16 cellular contexts compared by ENCODE assay signal in genomic region chr14:34527591-34527990, GRCh38. TPM values are rescaled to one million over a fixed set of nuclear protein-coding genes. Genes with fewer than 3 reads are reported as not detected.
DNase-seq lines count a peak whose midpoint lies in the region; ATAC-seq, FAIRE-seq and TF ChIP-seq lines count a peak whose summit lies in the region.
"Had no signal": no experiment of that assay in that cellular context is flagged by ENCODE, and none has a peak within 500 bp of the region (broad histone marks: within the 10 kb centered on the region; RNA-seq: fewer than 3 reads in every experiment).

No MANE protein-coding gene starts in this region.

- FAIRE-seq in H54 (lab: Jason Lieb, UNC) = peak; percentile 20
- FAIRE-seq: H1 had no signal

- no peaks in the 10 kb centered on the region for H3K27me3 Mint-ChIP-seq in activated naive CD4-positive, alpha-beta T cell treated with anti-CD3 and anti-CD28 coated beads for 36 hours (ENCODE audit: low read depth)
- no peaks in the 10 kb centered on the region for H3K27me3 Mint-ChIP-seq in activated naive CD4-positive, alpha-beta T cell treated with anti-CD3 and anti-CD28 coated beads, Interleukin-2, amount 10 ng/mL, durations not matched to agents 7 days and 5 days
- H3K27me3 Mint-ChIP-seq in activated B cell treated with CpG ODN at 0.5 μM for 24 hours = no peaks in the 10 kb centered on the region
- H3K27me3 Mint-ChIP-seq in activated naive CD8-positive, alpha-beta T cell treated with anti-CD3 and anti-CD28 coated beads, Interleukin-2, amount 50 U/mL, for 24 hours = no peaks in the 10 kb centered on the region
- H3K27me3 Mint-ChIP-seq: B cell had no signal

- H3K27me3 ChIP-seq in right cardiac atrium (ENCODE audit: control insufficient read depth, insufficient read depth) = no peaks in the 10 kb centered on the region
- H3K27me3 ChIP-seq: BLaER1 treated with 17β-estradiol and CSF1 and Interleukin-3, amounts not matched to agents 10 nM and 100 nM had no signal

- intact Hi-C loops in activated naive CD4-positive, alpha-beta T cell treated with anti-CD3 and anti-CD28 coated beads for 36 hours (cut with micrococcal nuclease) = no loop called here
- intact Hi-C loops in activated B cell treated with CpG ODN at 0.5 μM for 24 hours (cut with micrococcal nuclease) = no loop called here
- intact Hi-C loops in right cardiac atrium (cut with DNase I) = loop anchor here in 2 of 4 donors (10.0 kb wide), 2 partner anchors 63 to 67 kb away; partner anchors contain the start of gene SPTSSA (in 1 of the 2)

- H3K9me3 Mint-ChIP-seq in activated naive CD4-positive, alpha-beta T cell treated with anti-CD3 and anti-CD28 coated beads for 36 hours = no peaks in the 10 kb centered on the region
- no peaks in the 10 kb centered on the region for H3K9me3 Mint-ChIP-seq in activated naive CD4-positive, alpha-beta T cell treated with anti-CD3 and anti-CD28 coated beads, Interleukin-2, amount 10 ng/mL, durations not matched to agents 7 days and 5 days
- H3K9me3 Mint-ChIP-seq in activated B cell treated with CpG ODN at 0.5 μM for 24 hours = no peaks in the 10 kb centered on the region
- no peaks in the 10 kb centered on the region for H3K9me3 Mint-ChIP-seq in activated naive CD8-positive, alpha-beta T cell treated with anti-CD3 and anti-CD28 coated beads, Interleukin-2, amount 50 U/mL, for 24 hours
- H3K9me3 Mint-ChIP-seq: CD8-positive, alpha-beta T cell had no signal

- H3K27ac ChIP-seq in right cardiac atrium (ENCODE audit: low read length) = no peak overlapping the region
- H3K27ac ChIP-seq: BLaER1 treated with 17β-estradiol and CSF1 and Interleukin-3, amounts not matched to agents 10 nM and 100 nM had no signal

- H3K9me3 ChIP-seq in right cardiac atrium (ENCODE audit: control insufficient read depth, low read length) = no peaks in the 10 kb centered on the region
- H3K9me3 ChIP-seq: BLaER1 treated with 17β-estradiol and CSF1 and Interleukin-3, amounts not matched to agents 10 nM and 100 nM; HAP-1 had no signal

- no peak for TF ChIP-seq POLR2A in H54 (IDR thresholded peaks at IDR 0.05; ENCODE audit: low read depth, low read length)

- 93% methylated on average over 1 of the region's 1 CpG for WGBS in right cardiac atrium

- POLR2A ChIA-PET in activated B cell treated with CpG ODN at 0.5 μM for 24 hours (lab: Charles Lee) = no interaction called here

- ATAC-seq in activated B cell treated with CpG ODN at 0.5 μM for 24 hours (ENCODE audit: low read depth) = peak; percentile 37
- ATAC-seq in activated naive CD8-positive, alpha-beta T cell treated with anti-CD3 and anti-CD28 coated beads, Interleukin-2, amount 50 U/mL, for 24 hours = no peak
- ATAC-seq in right cardiac atrium = no peak
- ATAC-seq in HG03521 (IDR thresholded peaks at IDR 0.05; ENCODE audit: unreplicated experiment) = no peak
- ATAC-seq: CD8-positive, alpha-beta T cell had no signal

- H3K36me3 Mint-ChIP-seq in activated naive CD4-positive, alpha-beta T cell treated with anti-CD3 and anti-CD28 coated beads for 36 hours (ENCODE audit: low read depth) = peaks cover 25% of the 10 kb centered on the region
- H3K36me3 Mint-ChIP-seq in activated naive CD4-positive, alpha-beta T cell treated with anti-CD3 and anti-CD28 coated beads, Interleukin-2, amount 10 ng/mL, durations not matched to agents 7 days and 5 days = peaks cover 42% of the 10 kb centered on the region
- peaks cover 67% of the 10 kb centered on the region for H3K36me3 Mint-ChIP-seq in activated B cell treated with CpG ODN at 0.5 μM for 24 hours (ENCODE audit: low read depth)
- H3K36me3 Mint-ChIP-seq in activated naive CD8-positive, alpha-beta T cell treated with anti-CD3 and anti-CD28 coated beads, Interleukin-2, amount 50 U/mL, for 24 hours (ENCODE audit: low read depth) = peaks cover 22% of the 10 kb centered on the region

- peak overlapping the region; percentile 54 for H3K27ac Mint-ChIP-seq in activated naive CD4-positive, alpha-beta T cell treated with anti-CD3 and anti-CD28 coated beads for 36 hours
- H3K27ac Mint-ChIP-seq in activated naive CD4-positive, alpha-beta T cell treated with anti-CD3 and anti-CD28 coated beads, Interleukin-2, amount 10 ng/mL, durations not matched to agents 7 days and 5 days = no peak overlapping the region
- H3K27ac Mint-ChIP-seq in activated B cell treated with CpG ODN at 0.5 μM for 24 hours = no peak overlapping the region
- peak overlapping the region; percentile 27 for H3K27ac Mint-ChIP-seq in activated naive CD8-positive, alpha-beta T cell treated with anti-CD3 and anti-CD28 coated beads, Interleukin-2, amount 50 U/mL, for 24 hours
- H3K27ac Mint-ChIP-seq: B cell; CD8-positive, alpha-beta T cell had no signal

- no peaks in the 10 kb centered on the region for H3K4me1 Mint-ChIP-seq in activated naive CD4-positive, alpha-beta T cell treated with anti-CD3 and anti-CD28 coated beads for 36 hours (ENCODE audit: low read depth)
- no peaks in the 10 kb centered on the region for H3K4me1 Mint-ChIP-seq in activated naive CD4-positive, alpha-beta T cell treated with anti-CD3 and anti-CD28 coated beads, Interleukin-2, amount 10 ng/mL, durations not matched to agents 7 days and 5 days
- H3K4me1 Mint-ChIP-seq in activated B cell treated with CpG ODN at 0.5 μM for 24 hours = no peaks in the 10 kb centered on the region
- no peaks in the 10 kb centered on the region for H3K4me1 Mint-ChIP-seq in activated naive CD8-positive, alpha-beta T cell treated with anti-CD3 and anti-CD28 coated beads, Interleukin-2, amount 50 U/mL, for 24 hours
- H3K4me1 Mint-ChIP-seq: B cell had no signal

- no peak overlapping the region for H3K4me3 Mint-ChIP-seq in activated naive CD4-positive, alpha-beta T cell treated with anti-CD3 and anti-CD28 coated beads for 36 hours
- H3K4me3 Mint-ChIP-seq in activated naive CD4-positive, alpha-beta T cell treated with anti-CD3 and anti-CD28 coated beads, Interleukin-2, amount 10 ng/mL, durations not matched to agents 7 days and 5 days = no peak overlapping the region
- no peak overlapping the region for H3K4me3 Mint-ChIP-seq in activated B cell treated with CpG ODN at 0.5 μM for 24 hours
- no peak overlapping the region for H3K4me3 Mint-ChIP-seq in activated naive CD8-positive, alpha-beta T cell treated with anti-CD3 and anti-CD28 coated beads, Interleukin-2, amount 50 U/mL, for 24 hours
- H3K4me3 Mint-ChIP-seq: B cell; CD8-positive, alpha-beta T cell had no signal

- no peaks in the 10 kb centered on the region for H3K4me1 ChIP-seq in right cardiac atrium (ENCODE audit: control insufficient read depth, insufficient read depth, low read length)
- H3K4me1 ChIP-seq: BLaER1 treated with 17β-estradiol and CSF1 and Interleukin-3, amounts not matched to agents 10 nM and 100 nM; HAP-1 had no signal

- TF ChIP-seq CTCF in activated B cell treated with CpG ODN at 0.5 μM for 24 hours (IDR thresholded peaks at IDR 0.05) (no peak), GM13976 (IDR thresholded peaks at IDR 0.05; ENCODE audit: borderline replicate concordance, control extremely low read depth, extremely low read depth, insufficient read depth, missing control alignments) (no peak)

- in situ Hi-C loops in GM13976 (cut with MboI; ENCODE audit: low sequenced_read_pairs, unreplicated experiment) = no loop called here

- CTCF ChIA-PET in activated naive CD4-positive, alpha-beta T cell treated with anti-CD3 and anti-CD28 coated beads for 36 hours (lab: Charles Lee) = interaction anchor here (0.6 kb wide), 1 partner anchor 9 kb away, joined by 4 read pairs; no protein-coding TSS in a partner anchor
- CTCF ChIA-PET in activated naive CD4-positive, alpha-beta T cell treated with anti-CD3 and anti-CD28 coated beads, Interleukin-2, amount 10 ng/mL, durations not matched to agents 7 days and 5 days (lab: Charles Lee) = no interaction called here
- CTCF ChIA-PET in activated B cell treated with CpG ODN at 0.5 μM for 24 hours (lab: Charles Lee) = no interaction called here

- H3K4me3 ChIP-seq in right cardiac atrium (ENCODE audit: low read length) = no peak overlapping the region
- H3K4me3 ChIP-seq: BLaER1 treated with 17β-estradiol and CSF1 and Interleukin-3, amounts not matched to agents 10 nM and 100 nM; HAP-1 had no signal

- no peak for DNase-seq in activated naive CD4-positive, alpha-beta T cell treated with anti-CD3 and anti-CD28 coated beads for 36 hours
- no peak for DNase-seq in activated naive CD4-positive, alpha-beta T cell treated with anti-CD3 and anti-CD28 coated beads, Interleukin-2, amount 10 ng/mL, durations not matched to agents 7 days and 5 days
- no peak for DNase-seq in H54 (ENCODE audit: insufficient read length, low spot score)
- DNase-seq in activated B cell treated with CpG ODN at 0.5 μM for 24 hours = no peak
- no peak for DNase-seq in activated naive CD8-positive, alpha-beta T cell treated with anti-CD3 and anti-CD28 coated beads, Interleukin-2, amount 50 U/mL, for 24 hours
- no peak for DNase-seq in right cardiac atrium
- DNase-seq in GM13976 (ENCODE audit: low spot score) = no peak
- DNase-seq: Calu3; CD8-positive, alpha-beta T cell; DMS79 treated with DMSO at 0.1 percent for 48 hours; GF-D8 had no signal

RNA-seq across cellular contexts. Expression of gene EAPP, which starts 11.9 kb away (rescaled TPM):
- total RNA-seq in activated naive CD4-positive, alpha-beta T cell treated with anti-CD3 and anti-CD28 coated beads for 36 hours = 10 to 100 TPM; 34.0 to 35.4 TPM
- 40.7 and 43.2 TPM in 2 replicates for total RNA-seq in activated B cell treated with CpG ODN at 0.5 μM for 24 hours
- total RNA-seq in right cardiac atrium = 10 to 100 TPM; 18.9 to 25.3 (median 22.2) TPM
- polyA plus RNA-seq in right cardiac atrium = 30.6 TPM

Comparison
In these comparisons a context has a peak if more than half of its experiments do, and no peak if none do; other contexts are left out.
1. H3K27ac Mint-ChIP-seq: peak in activated naive CD4-positive, alpha-beta T cell treated with anti-CD3 and anti-CD28 coated beads for 36 hours (single experiment) and activated naive CD8-positive, alpha-beta T cell treated with anti-CD3 and anti-CD28 coated beads, Interleukin-2, amount 50 U/mL, for 24 hours (single experiment); none in activated naive CD4-positive, alpha-beta T cell treated with anti-CD3 and anti-CD28 coated beads, Interleukin-2, amount 10 ng/mL, durations not matched to agents 7 days and 5 days (single experiment) and activated B cell treated with CpG ODN at 0.5 μM for 24 hours (single experiment).